Comparison of ENCODE assay signal across 8 cellular contexts in genomic region chr9:114405294-114406034, GRCh38.
A peak's percentile ranks its signal among the peaks of the same experiment; 100 is the strongest.
DNase-seq lines count a peak whose midpoint lies in the region; ATAC-seq, FAIRE-seq and TF ChIP-seq lines count a peak whose summit lies in the region.

No MANE protein-coding gene starts in this region.

- DNase-seq in GF-D8 (lab: John Stamatoyannopoulos, UW) = peak; percentile 22
- peak; percentile 54 for DNase-seq in KG1 (lab: John Stamatoyannopoulos, UW)
- peak; percentile 71 to 74 for DNase-seq in SHP77 (lab: John Stamatoyannopoulos, UW)
- peak; percentile 62 for DNase-seq in activated gamma-delta T cell treated with anti-CD3 and anti-CD28 coated beads, Interleukin-2, amount 50 U/mL, for 16 hours (ENCODE audit: low read depth)
- peak; percentile 87 for DNase-seq in germinal center (ENCODE audit: low spot score)
- DNase-seq in urothelium cell line (ENCODE audit: low spot score) = peak; percentile 84

- no peak overlapping the region for H3K27ac ChIP-seq in parathyroid adenoma

- no peaks in the 10 kb centered on the region for H3K79me2 ChIP-seq in parathyroid adenoma

- no peaks in the 10 kb centered on the region for H3K27me3 ChIP-seq in parathyroid adenoma (ENCODE audit: control insufficient read depth, insufficient read depth, low read length)

- no peak for FAIRE-seq in urothelium cell line (lab: Jason Lieb, UNC)

- no peaks in the 10 kb centered on the region for H3K4me1 ChIP-seq in parathyroid adenoma

- H3K36me3 ChIP-seq in parathyroid adenoma (ENCODE audit: control insufficient read depth, insufficient read depth, low read length) = no peaks in the 10 kb centered on the region

- H3K9me3 ChIP-seq in parathyroid adenoma (ENCODE audit: control insufficient read depth, low read length) = no peaks in the 10 kb centered on the region

- ATAC-seq in GM21825 (IDR thresholded peaks at IDR 0.05; ENCODE audit: unreplicated experiment) = peak; percentile 88

- no peak overlapping the region for H3K4me2 ChIP-seq in parathyroid adenoma (ENCODE audit: low read length)

- H3K9ac ChIP-seq in parathyroid adenoma = no peak overlapping the region

- no peak overlapping the region for H2AFZ ChIP-seq in parathyroid adenoma

- H3K4me3 ChIP-seq in parathyroid adenoma (ENCODE audit: low read depth, low read length) = no peak overlapping the region

- peak; percentile 55 for TF ChIP-seq CTCF in parathyroid adenoma (IDR thresholded peaks at IDR 0.05)

Comparison
In these comparisons a context has a peak if more than half of its experiments do, and no peak if none do; other contexts are left out.
1. DNase-seq: peak in every context shown above with its lines; median percentile 87 in germinal center; 84 in urothelium cell line; 72 in SHP77; 62 in activated gamma-delta T cell treated with anti-CD3 and anti-CD28 coated beads, Interleukin-2, amount 50 U/mL, for 16 hours; 54 in KG1; 22 in GF-D8.